ENCODE assay signal across 9 cellular contexts in genomic region chr14:91996951-91997371, GRCh38. TPM values are rescaled to one million over a fixed set of nuclear protein-coding genes. Genes with fewer than 3 reads are reported as not detected.
DNase-seq lines count a peak whose midpoint lies in the region; ATAC-seq and TF ChIP-seq lines count a peak whose summit lies in the region.
"Had no signal": no experiment of that assay in that cellular context is flagged by ENCODE, and none has a peak within 500 bp of the region (broad histone marks: within the 10 kb centered on the region; RNA-seq: fewer than 3 reads in every experiment).

No MANE protein-coding gene starts in this region.

- peaks cover 11% of the 10 kb centered on the region for H3F3A ChIP-seq in neural progenitor cell (ENCODE audit: low read depth)

- TF ChIP-seq CTCF in fibroblast of lung (conservative IDR thresholded peaks at IDR 0.05 in 1 of 2, IDR thresholded peaks at IDR 0.05 in 1 of 2; ENCODE audit: low read depth in 1 of 2, low read length in 2 of 2) (peak; percentile 58 to 71), neural progenitor cell (IDR thresholded peaks at IDR 0.05) (peak; percentile 69)

- H3K9me3 ChIP-seq in Karpas-422 (ENCODE audit: low read length) = no peaks in the 10 kb centered on the region
- no peaks in the 10 kb centered on the region for H3K9me3 ChIP-seq in SK-N-MC (ENCODE audit: low read depth, low read length)
- H3K9me3 ChIP-seq in fibroblast of lung (ENCODE audit: control insufficient read depth, insufficient read depth, low read depth, low read length) = no peaks in the 10 kb centered on the region
- no peaks in the 10 kb centered on the region for H3K9me3 ChIP-seq in neural progenitor cell (ENCODE audit: low read depth)
- H3K9me3 ChIP-seq: BLaER1 treated with 17β-estradiol and CSF1 and Interleukin-3, amounts not matched to agents 10 nM and 100 nM had no signal

- no peak overlapping the region for H3K4me3 Mint-ChIP-seq in neural progenitor cell

- H3K4me3 ChIP-seq in Karpas-422 (ENCODE audit: low read length) (no peak overlapping the region), SK-N-MC (no peak overlapping the region), fibroblast of lung (replicated peaks in 1 of 4; ENCODE audit: control extremely low read depth in 1 of 4, insufficient read depth in 1 of 4, low read depth in 3 of 4, low read length in 4 of 4) (no peak overlapping the region), neural progenitor cell (no peak overlapping the region)
- H3K4me3 ChIP-seq: BLaER1 treated with 17β-estradiol and CSF1 and Interleukin-3, amounts not matched to agents 10 nM and 100 nM had no signal

- H3K9me2 ChIP-seq in Karpas-422 (replicated peaks; ENCODE audit: insufficient read depth, low read length) = no peaks in the 10 kb centered on the region

- H3K9ac ChIP-seq in Karpas-422 (ENCODE audit: low read length) (no peak overlapping the region), SK-N-MC (ENCODE audit: insufficient read length) (no peak overlapping the region), fibroblast of lung (ENCODE audit: insufficient read depth, low read length) (no peak overlapping the region), neural progenitor cell (no peak overlapping the region)
- H3K9ac ChIP-seq: BLaER1 treated with 17β-estradiol and CSF1 and Interleukin-3, amounts not matched to agents 10 nM and 100 nM had no signal

- no peak for ATAC-seq in HG03097 (IDR thresholded peaks at IDR 0.05; ENCODE audit: low FRiP score, unreplicated experiment)

- H3K4me1 ChIP-seq in Karpas-422 (ENCODE audit: low read length) = peaks cover 14% of the 10 kb centered on the region
- peaks cover 4% of the 10 kb centered on the region for H3K4me1 ChIP-seq in fibroblast of lung (ENCODE audit: control insufficient read depth, extremely low read depth, insufficient read depth, low read length)
- no peaks in the 10 kb centered on the region for H3K4me1 ChIP-seq in neural progenitor cell

- H3K36me3 Mint-ChIP-seq in neural progenitor cell = peaks cover 13% of the 10 kb centered on the region

- DNase-seq in NCI-H2029 (lab: John Stamatoyannopoulos, UW) (peak; percentile 1), NCI-H2029 treated with DMSO at 0.1 percent for 48 hours (lab: John Stamatoyannopoulos, UW) (no peak), Karpas-422 (peak; percentile 94), SK-N-MC (ENCODE audit: low read depth, low spot score) (peak; percentile 68), fibroblast of lung (ENCODE audit: low read depth in 2 of 2) (peak; percentile 87 to 88), neural progenitor cell (ENCODE audit: low spot score) (peak; percentile 62), mesenteric fat pad (ENCODE audit: low spot score) (no peak)

- no peaks in the 10 kb centered on the region for H3K4me1 Mint-ChIP-seq in neural progenitor cell

- H3K4me2 ChIP-seq in Karpas-422 (ENCODE audit: low read depth, low read length, poor library complexity, severe bottlenecking) (peak overlapping the region; percentile 46), fibroblast of lung (ENCODE audit: extremely low read depth, insufficient read depth, low read length) (no peak overlapping the region), neural progenitor cell (no peak overlapping the region)

- H3K9me3 Mint-ChIP-seq in neural progenitor cell = no peaks in the 10 kb centered on the region

- H3K27me3 Mint-ChIP-seq in neural progenitor cell (ENCODE audit: insufficient read depth, low read depth) = no peaks in the 10 kb centered on the region

- H2AFZ ChIP-seq in Karpas-422 (ENCODE audit: low read length) (no peak overlapping the region), fibroblast of lung (ENCODE audit: low read length) (no peak overlapping the region), neural progenitor cell (replicated peaks) (no peak overlapping the region)

- no peak overlapping the region for H3K27ac Mint-ChIP-seq in neural progenitor cell

- H3K27ac ChIP-seq in Karpas-422 (ENCODE audit: low read length) (peak overlapping the region; percentile 48), SK-N-MC (no peak overlapping the region), fibroblast of lung (ENCODE audit: insufficient read depth, low read length) (no peak overlapping the region), neural progenitor cell (no peak overlapping the region)

- H3K36me3 ChIP-seq in Karpas-422 (ENCODE audit: insufficient read depth, low read length) (peaks cover 33% of the 10 kb centered on the region), SK-N-MC (ENCODE audit: insufficient read depth, low read length) (peaks cover 16% of the 10 kb centered on the region), fibroblast of lung (ENCODE audit: control insufficient read depth, insufficient read depth, low read length) (peaks cover 3% of the 10 kb centered on the region), neural progenitor cell (peaks cover 12% of the 10 kb centered on the region)

- H3K27me3 ChIP-seq in Karpas-422 (ENCODE audit: low read length) (no peaks in the 10 kb centered on the region), fibroblast of lung (ENCODE audit: control insufficient read depth, insufficient read depth, low read length) (no peaks in the 10 kb centered on the region), neural progenitor cell (no peaks in the 10 kb centered on the region)
- H3K27me3 ChIP-seq: BLaER1 treated with 17β-estradiol and CSF1 and Interleukin-3, amounts not matched to agents 10 nM and 100 nM had no signal

- no peaks in the 10 kb centered on the region for H4K20me1 ChIP-seq in Karpas-422 (ENCODE audit: insufficient read depth, low read depth, low read length)
- no peaks in the 10 kb centered on the region for H4K20me1 ChIP-seq in fibroblast of lung (ENCODE audit: control insufficient read depth, extremely low read depth, insufficient read depth, low read length)
- H4K20me1 ChIP-seq in neural progenitor cell (ENCODE audit: low read depth) = peaks cover 5% of the 10 kb centered on the region

- peaks cover 16% of the 10 kb centered on the region; the same call in 1 of the 2 replicates for H3K79me2 ChIP-seq in Karpas-422 (ENCODE audit: low read length)
- H3K79me2 ChIP-seq in fibroblast of lung (ENCODE audit: control insufficient read depth, insufficient read depth, low read length) = no peaks in the 10 kb centered on the region
- no peaks in the 10 kb centered on the region for H3K79me2 ChIP-seq in neural progenitor cell (ENCODE audit: low read depth)

RNA-seq across cellular contexts. Expression of gene TRIP11, which starts 42.9 kb away (rescaled TPM):
- total RNA-seq in Karpas-422 (2014; rRNA removed; shearing (Covaris generic); ENCODE audit: low replicate concordance) = 14.9 and 31.6 TPM in 2 replicates
- 26.5 and 50.4 TPM in 2 replicates for total RNA-seq in fibroblast of lung
- 20.6 and 28.6 TPM in 2 replicates for polyA plus RNA-seq in fibroblast of lung
- 17.5 and 26.5 TPM in 2 replicates for polyA plus RNA-seq in fibroblast of lung (2012)
- polyA minus RNA-seq in fibroblast of lung (ENCODE audit: low replicate concordance) = 19.0 and 75.4 TPM in 2 replicates
- total RNA-seq in neural progenitor cell (ENCODE audit: low replicate concordance) = 23.2 and 28.4 TPM in 2 replicates
- 54.6 TPM for total RNA-seq in mesenteric fat pad

RNA-seq across cellular contexts. Expression of gene FBLN5, which starts 49.5 kb away (rescaled TPM):
- total RNA-seq in Karpas-422 (2014; rRNA removed; shearing (Covaris generic); ENCODE audit: low replicate concordance) = not detected in 2 replicates
- 13.4 and 33.4 TPM in 2 replicates for total RNA-seq in fibroblast of lung
- polyA plus RNA-seq in fibroblast of lung = 47.5 and 50.4 TPM in 2 replicates
- 188 and 196 TPM in 2 replicates for polyA plus RNA-seq in fibroblast of lung (2012)
- polyA minus RNA-seq in fibroblast of lung (ENCODE audit: low replicate concordance) = 198 and 257 TPM in 2 replicates
- total RNA-seq in neural progenitor cell (ENCODE audit: low replicate concordance) = not detected in 2 replicates
- 183 TPM for total RNA-seq in mesenteric fat pad

Comparison
In these comparisons a context has a peak if more than half of its experiments do, and no peak if none do; other contexts are left out.
1. DNase-seq: peak in NCI-H2029 (single experiment), Karpas-422 (single experiment), SK-N-MC (single experiment), fibroblast of lung (2 of 2) and neural progenitor cell (single experiment); none in NCI-H2029 treated with DMSO at 0.1 percent for 48 hours (single experiment) and mesenteric fat pad (single experiment).
2. RNA of gene FBLN5, which starts 49.5 kb away (total RNA-seq): 183 TPM in mesenteric fat pad (single experiment) and 13.4 to 33.4 TPM in fibroblast of lung; not detected in Karpas-422 and not detected in neural progenitor cell; every median in the first group is over 10 times any median in the second.